In genomic region chr16:84836234-84836647, GRCh38 we compare ENCODE assay signal across 8 cellular contexts. TPM values are rescaled to one million over a fixed set of nuclear protein-coding genes. Genes with fewer than 3 reads are reported as not detected.
DNase-seq lines count a peak whose midpoint lies in the region; ATAC-seq and TF ChIP-seq lines count a peak whose summit lies in the region.

No MANE protein-coding gene starts in this region.

- peak overlapping the region; percentile 63 for H3K27ac ChIP-seq in urinary bladder (ENCODE audit: low read depth)

- H3K36me3 ChIP-seq in urinary bladder (ENCODE audit: insufficient read depth): no peaks in the 10 kb centered on the region

- CTCF ChIA-PET in activated CD8-positive, alpha-beta memory T cell treated with anti-CD3 and anti-CD28 coated beads, Interleukin-2, amount 10 ng/mL, durations not matched to agents 7 days and 5 days (lab: Charles Lee): no interaction called here

- DNase-seq in LoVo (ENCODE audit: low spot score): peak; percentile 48
- DNase-seq in epithelial cell of esophagus (ENCODE audit: low read depth): peak; percentile 84
- DNase-seq in lung microvascular endothelial cell (ENCODE audit: low read depth in 2 of 2): peak; percentile 19 to 49
- DNase-seq in NCI-H1417 (lab: John Stamatoyannopoulos, UW): no peak
- DNase-seq in activated CD8-positive, alpha-beta memory T cell treated with anti-CD3 and anti-CD28 coated beads, Interleukin-2, amount 10 ng/mL, durations not matched to agents 7 days and 5 days: no peak
- no peak for DNase-seq in NCI-H345 (lab: John Stamatoyannopoulos, UW)

- H3K4me1 Mint-ChIP-seq in activated CD8-positive, alpha-beta memory T cell treated with anti-CD3 and anti-CD28 coated beads, Interleukin-2, amount 10 ng/mL, durations not matched to agents 7 days and 5 days: no peaks in the 10 kb centered on the region

- H3K9me3 Mint-ChIP-seq in activated CD8-positive, alpha-beta memory T cell treated with anti-CD3 and anti-CD28 coated beads, Interleukin-2, amount 10 ng/mL, durations not matched to agents 7 days and 5 days (ENCODE audit: low read depth): no peaks in the 10 kb centered on the region

- TF ChIP-seq CTCF in epithelial cell of esophagus (IDR thresholded peaks at IDR 0.05; ENCODE audit: insufficient read depth, low read depth, low read length, missing control alignments): no peak

- H3K4me3 ChIP-seq in epithelial cell of esophagus (ENCODE audit: low read length) (no peak overlapping the region), urinary bladder (ENCODE audit: low read depth, low read length) (no peak overlapping the region)

- H3K36me3 Mint-ChIP-seq in activated CD8-positive, alpha-beta memory T cell treated with anti-CD3 and anti-CD28 coated beads, Interleukin-2, amount 10 ng/mL, durations not matched to agents 7 days and 5 days: no peaks in the 10 kb centered on the region

- H3K27ac Mint-ChIP-seq in activated CD8-positive, alpha-beta memory T cell treated with anti-CD3 and anti-CD28 coated beads, Interleukin-2, amount 10 ng/mL, durations not matched to agents 7 days and 5 days: no peak overlapping the region

- no peak overlapping the region for H3K4me3 Mint-ChIP-seq in activated CD8-positive, alpha-beta memory T cell treated with anti-CD3 and anti-CD28 coated beads, Interleukin-2, amount 10 ng/mL, durations not matched to agents 7 days and 5 days

- WGBS in urinary bladder: 19% methylated on average over 16 of the region's 16 CpGs

- peaks cover 5% of the 10 kb centered on the region for H3K4me1 ChIP-seq in urinary bladder (ENCODE audit: insufficient read depth)

- no peak for ATAC-seq in HG02852 (IDR thresholded peaks at IDR 0.05; ENCODE audit: unreplicated experiment)
- ATAC-seq in activated CD8-positive, alpha-beta memory T cell treated with anti-CD3 and anti-CD28 coated beads, Interleukin-2, amount 10 ng/mL, durations not matched to agents 7 days and 5 days: no peak

- H3K27me3 Mint-ChIP-seq in activated CD8-positive, alpha-beta memory T cell treated with anti-CD3 and anti-CD28 coated beads, Interleukin-2, amount 10 ng/mL, durations not matched to agents 7 days and 5 days: peaks cover 19% of the 10 kb centered on the region

RNA-seq across cellular contexts. Expression of gene CRISPLD2, which starts 16.5 kb away (rescaled TPM):
- under 0.01 and 0.20 TPM in 2 replicates for total RNA-seq in lung microvascular endothelial cell
- 69.1 TPM for total RNA-seq in urinary bladder
- 228 TPM for polyA plus RNA-seq in urinary bladder
- total RNA-seq in activated CD8-positive, alpha-beta memory T cell treated with anti-CD3 and anti-CD28 coated beads, Interleukin-2, amount 10 ng/mL, durations not matched to agents 7 days and 5 days: not detected

Comparison
In these comparisons a context has a peak if more than half of its experiments do, and no peak if none do; other contexts are left out.
1. DNase-seq: peak in LoVo (single experiment), epithelial cell of esophagus (single experiment) and lung microvascular endothelial cell (2 of 2); none in NCI-H1417 (0 of 3), activated CD8-positive, alpha-beta memory T cell treated with anti-CD3 and anti-CD28 coated beads, Interleukin-2, amount 10 ng/mL, durations not matched to agents 7 days and 5 days (single experiment) and NCI-H345 (single experiment).
2. RNA of gene CRISPLD2, which starts 16.5 kb away (total RNA-seq): 69.1 TPM in urinary bladder (single experiment); under 0.01 to 0.20 TPM in lung microvascular endothelial cell and not detected in activated CD8-positive, alpha-beta memory T cell treated with anti-CD3 and anti-CD28 coated beads, Interleukin-2, amount 10 ng/mL, durations not matched to agents 7 days and 5 days; every median in the first group is over 10 times any median in the second.